ENCODE assay signal across 25 cellular contexts in the genomic region with DNA sequence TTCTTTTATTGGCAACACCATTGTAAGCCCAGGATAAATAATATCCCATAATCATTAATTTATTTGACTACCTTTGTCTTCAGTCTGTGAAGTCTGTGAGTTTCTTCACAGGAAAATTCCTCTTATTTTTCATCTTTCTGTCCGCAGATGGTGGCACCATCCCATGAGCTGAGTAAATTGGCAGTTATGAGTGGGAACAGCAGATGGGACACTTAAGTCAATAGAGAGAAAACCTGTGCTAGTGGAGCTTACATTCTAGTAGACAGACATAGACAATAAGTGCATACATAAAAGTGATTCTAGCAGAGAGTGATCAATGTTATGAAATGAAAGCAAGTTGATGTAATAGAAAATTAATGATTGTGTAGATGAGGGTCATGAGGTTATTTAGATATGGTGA.
DNase-seq lines count a peak whose midpoint lies in the region; ATAC-seq, FAIRE-seq and TF ChIP-seq lines count a peak whose summit lies in the region.
"Had no signal": no experiment of that assay in that cellular context is flagged by ENCODE, and none has a peak within 500 bp of the region (broad histone marks: within the 10 kb centered on the region; RNA-seq: fewer than 3 reads in every experiment).

No MANE protein-coding gene starts in this region.

- FAIRE-seq in D721Med (lab: Jason Lieb, UNC), result peak; percentile 88
- FAIRE-seq: A549, GM12878 had no signal

- H3K36me3 Mint-ChIP-seq in neural crest cell (ENCODE audit: low read depth), result no peaks in the 10 kb centered on the region
- H3K36me3 Mint-ChIP-seq: CD4-positive, alpha-beta memory T cell; T-cell had no signal

- ATAC-seq in body of pancreas (no peak), GM21367 (IDR thresholded peaks at IDR 0.05; ENCODE audit: unreplicated experiment) (no peak)
- ATAC-seq: A549, GM12878, T-cell had no signal

- WGBS in body of pancreas, 2 donors, result 85 to 95% methylated on average over 1 of the region's 1 CpG

- peaks cover 19% of the 10 kb centered on the region for H3K4me1 Mint-ChIP-seq in neural crest cell
- H3K4me1 Mint-ChIP-seq: CD4-positive, alpha-beta memory T cell; T-cell had no signal

- H3K4me1 ChIP-seq in body of pancreas, result no peaks in the 10 kb centered on the region
- H3K4me1 ChIP-seq: A549, HAP-1 had no signal

- no peak overlapping the region for H3K4me3 Mint-ChIP-seq in neural crest cell
- H3K4me3 Mint-ChIP-seq: CD4-positive, alpha-beta memory T cell; T-cell had no signal

- DNase-seq in D721Med (ENCODE audit: insufficient read length, low spot score) (no peak), NCI-H2227 (lab: John Stamatoyannopoulos, UW; ENCODE audit: unreplicated experiment) (peak; percentile 36), SK-N-DZ (ENCODE audit: low spot score) (peak; percentile 13), neural crest cell (ENCODE audit: low read depth, low spot score) (no peak), substantia nigra (lab: John Stamatoyannopoulos, UW) (no peak), body of pancreas (no peak)
- DNase-seq: AML-193; C1 segment of cervical spinal cord; CD4-positive, alpha-beta memory T cell; COR-L47; GDM1; GOT3; Karpas-422; NCI-H1092; NCI-H1417 treated with DMSO at 0.1 percent for 48 hours; NCI-H1694 treated with DMSO at 0.1 percent for 48 hours; NCI-H2081; Right ventricle myocardium superior; RPMI8226; T-cell had no signal

- no peaks in the 10 kb centered on the region for H3K27me3 Mint-ChIP-seq in neural crest cell (ENCODE audit: low read depth)
- H3K27me3 Mint-ChIP-seq: CD4-positive, alpha-beta memory T cell; T-cell had no signal

- no peaks in the 10 kb centered on the region for H3K27me3 ChIP-seq in body of pancreas
- H3K27me3 ChIP-seq: SJSA1 had no signal

- no peak overlapping the region for H3K4me3 ChIP-seq in body of pancreas
- H3K4me3 ChIP-seq: A549, GM12878, HAP-1, SJSA1 had no signal

- intact Hi-C loops in body of pancreas (cut with DNase I), result no loop called here

- TF ChIP-seq CTCF in D721Med (IDR thresholded peaks at IDR 0.05; ENCODE audit: insufficient read depth, missing control alignments), result no peak
- TF ChIP-seq CTCF in neural crest cell (conservative IDR thresholded peaks at IDR 0.05), result no peak
- TF ChIP-seq CTCF in body of pancreas (IDR thresholded peaks at IDR 0.05), result no peak

- no peaks in the 10 kb centered on the region for H3K36me3 ChIP-seq in body of pancreas (replicated peaks in 1 of 2; ENCODE audit: insufficient read depth in 1 of 2, low read depth in 2 of 2)
- H3K36me3 ChIP-seq: HAP-1, SJSA1 had no signal

- H3K9me3 Mint-ChIP-seq in neural crest cell, result peaks cover 6% of the 10 kb centered on the region

- peak overlapping the region; percentile 90 for H3K27ac Mint-ChIP-seq in neural crest cell (ENCODE audit: unreplicated experiment)
- H3K27ac Mint-ChIP-seq: CD4-positive, alpha-beta memory T cell; T-cell had no signal

- TF ChIP-seq POLR2A in body of pancreas (IDR thresholded peaks at IDR 0.05), result no peak

- H3K9me3 ChIP-seq in body of pancreas, result no peaks in the 10 kb centered on the region
- H3K9me3 ChIP-seq: A549, HAP-1, SJSA1 had no signal

- no peak overlapping the region for H3K27ac ChIP-seq in substantia nigra (ENCODE audit: low read depth, low read length, poor library complexity, severe bottlenecking)
- no peak overlapping the region for H3K27ac ChIP-seq in body of pancreas
- H3K27ac ChIP-seq: A549, SJSA1 had no signal

Comparison
In these comparisons a context has a peak if more than half of its experiments do, and no peak if none do; other contexts are left out.
1. DNase-seq: peak in NCI-H2227 (single experiment) and SK-N-DZ (single experiment); none in D721Med (single experiment), neural crest cell (single experiment), substantia nigra (0 of 49) and body of pancreas (0 of 4).